ENCODE assay signal across 8 cellular contexts in the genomic region with DNA sequence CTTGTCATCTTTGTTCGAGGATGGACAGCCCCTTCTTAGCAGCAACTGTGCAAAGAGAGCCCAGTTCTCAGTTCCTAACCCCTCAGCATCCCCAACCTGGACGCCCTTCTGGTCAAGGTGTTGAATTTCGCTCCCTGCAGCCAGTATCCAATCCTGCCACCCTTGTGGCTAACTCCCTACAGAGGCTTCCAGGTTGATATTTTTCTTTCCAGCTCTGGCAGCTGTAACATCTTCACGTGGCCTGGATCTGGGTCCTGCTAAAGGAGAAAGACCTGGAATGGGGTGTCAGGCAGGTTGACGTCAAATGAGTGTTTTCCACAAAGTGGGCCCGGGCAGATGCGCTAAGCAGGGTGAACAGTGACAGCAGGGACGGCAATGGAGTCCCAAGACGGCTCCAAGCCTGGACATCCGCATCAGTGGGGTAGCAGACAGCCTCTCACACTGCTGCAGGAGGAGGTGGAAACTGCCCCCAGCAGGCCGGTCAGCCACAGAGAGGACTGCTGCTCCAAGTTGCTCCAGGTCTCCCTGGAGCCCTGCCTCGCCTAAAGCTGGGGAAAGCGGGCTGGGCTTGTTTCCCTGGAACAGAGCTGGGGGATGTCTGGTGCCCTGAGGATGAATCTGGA. TPM values are rescaled to one million over a fixed set of nuclear protein-coding genes. Genes with fewer than 3 reads are reported as not detected.
DNase-seq lines count a peak whose midpoint lies in the region; ATAC-seq, FAIRE-seq and TF ChIP-seq lines count a peak whose summit lies in the region.

No MANE protein-coding gene starts in this region.

- no TSS peak for BruUV-seq in mammary epithelial cell (replicated peaks; lab: Mats Ljungman, UMichigan)

- DNase-seq in A549 (ENCODE audit: low read depth in 1 of 2, low spot score in 1 of 2) (peak in 1 of 2 experiments; percentile 21), HTR-8/SVneo (ENCODE audit: insufficient read length, low spot score) (peak; percentile 30), mammary epithelial cell (no peak), SIG-M5 (lab: John Stamatoyannopoulos, UW) (no peak), frontal cortex (ENCODE audit: low spot score in 2 of 2) (no peak)
- no peak for DNase-seq in activated CD4-positive, alpha-beta T cell treated with anti-CD3 and anti-CD28 coated beads for 48 hours

- H4K20me1 ChIP-seq in mammary epithelial cell (ENCODE audit: insufficient read depth, low read length): peaks cover 2% of the 10 kb centered on the region

- POLR2A ChIA-PET in A549 (lab: Yijun Ruan, JAX): interaction anchor here (1.0 to 1.6 kb wide), 2 partner anchors 16 to 18 kb away, joined by 3 to 6 read pairs; a partner anchor contains a TSS

- FAIRE-seq in A549 (lab: Jason Lieb, UNC): no peak
- FAIRE-seq in HTR-8/SVneo (lab: Jason Lieb, UNC): peak; percentile 46
- no peak for FAIRE-seq in frontal cortex (lab: Jason Lieb, UNC)

- H2AFZ ChIP-seq in mammary epithelial cell (ENCODE audit: low read depth, low read length): peak overlapping the region; percentile 95

- peaks cover 40% of the 10 kb centered on the region for H3K79me2 ChIP-seq in mammary epithelial cell (ENCODE audit: insufficient read depth, low read length)

- WGBS in A549 (ENCODE audit: missing lambda C conversion rate): 83% methylated on average over 13 of the region's 13 CpGs
- 78% methylated on average over 12 of the region's 13 CpGs for WGBS in mammary epithelial cell (ENCODE audit: low coverage, missing lambda C conversion rate)

- peaks cover 13% of the 10 kb centered on the region for H3K36me3 ChIP-seq in mammary epithelial cell (ENCODE audit: insufficient read depth, low read length)
- no peaks in the 10 kb centered on the region for H3K36me3 ChIP-seq in mucosa of stomach (ENCODE audit: control insufficient read depth, insufficient read depth, low read length)

- TF ChIP-seq CTCF in A549 (IDR thresholded peaks at IDR 0.05) (no peak), mammary epithelial cell (conservative IDR thresholded peaks at IDR 0.05 in 1 of 2, IDR thresholded peaks at IDR 0.05 in 1 of 2; ENCODE audit: extremely low read depth in 1 of 2, insufficient read depth in 1 of 2, low read depth in 1 of 2, low read length in 2 of 2) (no peak)

- no peak for TF ChIP-seq POLR2A in A549 (IDR thresholded peaks at IDR 0.05; ENCODE audit: low read length)

- H3K9ac ChIP-seq in mammary epithelial cell (ENCODE audit: insufficient read depth, low read length): no peak overlapping the region
- H3K9ac ChIP-seq in mucosa of stomach (ENCODE audit: low read length): peak overlapping the region; percentile 78

- peak overlapping the region; percentile 89 for H3K4me2 ChIP-seq in A549
- H3K4me2 ChIP-seq in mammary epithelial cell (ENCODE audit: insufficient read depth, low read depth, low read length): peak overlapping the region; percentile 95

- dilution Hi-C loops in mammary epithelial cell (cut with HindIII; ENCODE audit: low sequenced_read_pairs): no loop called here

- H3K9me3 ChIP-seq in A549 (no peaks in the 10 kb centered on the region), mammary epithelial cell (replicated peaks; ENCODE audit: insufficient read depth, low read length) (no peaks in the 10 kb centered on the region), mucosa of stomach (ENCODE audit: control insufficient read depth, low read length) (no peaks in the 10 kb centered on the region)

- peak; percentile 15 to 20; a peak in 4 of 6 replicates for ATAC-seq in A549
- ATAC-seq in GM21723 (IDR thresholded peaks at IDR 0.05; ENCODE audit: unreplicated experiment): no peak

- in situ Hi-C loops in mammary epithelial cell (cut with MboI; ENCODE audit: low sequenced_read_pairs in 2 of 2): no loop called here

- CTCF ChIA-PET in A549 (lab: Yijun Ruan, JAX) (interaction anchor here (0.6 to 7.8 kb wide), 6 partner anchors 7 to 161 kb away, joined by 3 to 69 read pairs (median 6); a partner anchor contains a TSS), mammary epithelial cell (lab: Charles Lee; ENCODE audit: low non-redundant PET) (no interaction called here)

- no peak for TF ChIP-seq EP300 in A549 (IDR thresholded peaks at IDR 0.05)

- intact Hi-C loops in mammary epithelial cell (cut with micrococcal nuclease): loop anchor here (1.0 kb wide), 1 partner anchor 31 kb away; no protein-coding TSS in a partner anchor

- no peak for TF ChIP-seq RAD21 in A549 (conservative IDR thresholded peaks at IDR 0.05 in 1 of 2, IDR thresholded peaks at IDR 0.05 in 1 of 2)

- H3K27me3 ChIP-seq in mammary epithelial cell (ENCODE audit: insufficient read depth, low read length) (peaks cover 2% of the 10 kb centered on the region), mucosa of stomach (ENCODE audit: control insufficient read depth, insufficient read depth, low read length) (peaks cover 10% of the 10 kb centered on the region)

- H3K4me1 ChIP-seq in A549 (peaks cover 45% of the 10 kb centered on the region), mammary epithelial cell (ENCODE audit: insufficient read depth, low read length) (peaks cover 32% of the 10 kb centered on the region), mucosa of stomach (ENCODE audit: control insufficient read depth, insufficient read depth, low read length) (peaks cover 18% of the 10 kb centered on the region)

- H3K4me3 ChIP-seq in A549 (peak overlapping the region; percentile 95), mammary epithelial cell (replicated peaks in 1 of 3; ENCODE audit: insufficient read depth in 1 of 3, low read depth in 2 of 3, low read length in 3 of 3) (peak overlapping the region in 2 of 3 experiments; percentile 50 to 81), mucosa of stomach (ENCODE audit: low read length) (peak overlapping the region; percentile 22)

- H3K27ac ChIP-seq in A549 (peak overlapping the region; percentile 96 to 97), mammary epithelial cell (ENCODE audit: insufficient read depth, low read depth, low read length) (no peak overlapping the region)

TF ChIP-seq in A549, 52 proteins besides CTCF, POLR2A, EP300 and RAD21 (continues in another document):
- TF ChIP-seq, protein P1, sequence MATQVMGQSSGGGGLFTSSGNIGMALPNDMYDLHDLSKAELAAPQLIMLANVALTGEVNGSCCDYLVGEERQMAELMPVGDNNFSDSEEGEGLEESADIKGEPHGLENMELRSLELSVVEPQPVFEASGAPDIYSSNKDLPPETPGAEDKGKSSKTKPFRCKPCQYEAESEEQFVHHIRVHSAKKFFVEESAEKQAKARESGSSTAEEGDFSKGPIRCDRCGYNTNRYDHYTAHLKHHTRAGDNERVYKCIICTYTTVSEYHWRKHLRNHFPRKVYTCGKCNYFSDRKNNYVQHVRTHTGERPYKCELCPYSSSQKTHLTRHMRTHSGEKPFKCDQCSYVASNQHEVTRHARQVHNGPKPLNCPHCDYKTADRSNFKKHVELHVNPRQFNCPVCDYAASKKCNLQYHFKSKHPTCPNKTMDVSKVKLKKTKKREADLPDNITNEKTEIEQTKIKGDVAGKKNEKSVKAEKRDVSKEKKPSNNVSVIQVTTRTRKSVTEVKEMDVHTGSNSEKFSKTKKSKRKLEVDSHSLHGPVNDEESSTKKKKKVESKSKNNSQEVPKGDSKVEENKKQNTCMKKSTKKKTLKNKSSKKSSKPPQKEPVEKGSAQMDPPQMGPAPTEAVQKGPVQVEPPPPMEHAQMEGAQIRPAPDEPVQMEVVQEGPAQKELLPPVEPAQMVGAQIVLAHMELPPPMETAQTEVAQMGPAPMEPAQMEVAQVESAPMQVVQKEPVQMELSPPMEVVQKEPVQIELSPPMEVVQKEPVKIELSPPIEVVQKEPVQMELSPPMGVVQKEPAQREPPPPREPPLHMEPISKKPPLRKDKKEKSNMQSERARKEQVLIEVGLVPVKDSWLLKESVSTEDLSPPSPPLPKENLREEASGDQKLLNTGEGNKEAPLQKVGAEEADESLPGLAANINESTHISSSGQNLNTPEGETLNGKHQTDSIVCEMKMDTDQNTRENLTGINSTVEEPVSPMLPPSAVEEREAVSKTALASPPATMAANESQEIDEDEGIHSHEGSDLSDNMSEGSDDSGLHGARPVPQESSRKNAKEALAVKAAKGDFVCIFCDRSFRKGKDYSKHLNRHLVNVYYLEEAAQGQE (IDR thresholded peaks at IDR 0.05): no peak
- no peak for TF ChIP-seq FOSB (CRISPR knock-in tag; IDR thresholded peaks at IDR 0.05)

RNA-seq across cellular contexts. Expression of a gene that starts 1.0 kb away (rescaled TPM):
- polyA plus RNA-seq in A549 (2011; rRNA removed) (31.4 and 31.8 TPM in 2 replicates), A549 (2017; fragmentation: RNase III; extraction: RNeasy Plus Mini Kit Qiagen cat#74134 plus additional on column Dnase treatment) (33.4 to 37.9 TPM (median 37.8 TPM) in 3 replicates), mammary epithelial cell (26.5 TPM)
- 20.9 and 23.8 TPM in 2 replicates for polyA plus RNA-seq in A549 (2012; cell fraction: cytosol; rRNA removed)
- 23.7 and 28.7 TPM in 2 replicates for polyA plus RNA-seq in A549 (2012; cell fraction: nucleus; rRNA removed)
- polyA minus RNA-seq in A549 (2011; rRNA and poly(A)+ RNA removed): 27.1 and 30.7 TPM in 2 replicates
- total RNA-seq in mammary epithelial cell (10 to 100 TPM; 30.3 to 40.4 TPM), frontal cortex (20.4 TPM)
- 29.5 TPM for polyA minus RNA-seq in mammary epithelial cell

RNA-seq across cellular contexts. Expression of a gene that starts 18.7 kb away (rescaled TPM):
- 0.63 and 0.81 TPM in 2 replicates for polyA plus RNA-seq in A549 (2011; rRNA removed)
- polyA plus RNA-seq in A549 (2012; cell fraction: cytosol; rRNA removed): 0.70 and 1.2 TPM in 2 replicates
- 16.7 and 18.5 TPM in 2 replicates for polyA plus RNA-seq in A549 (2012; cell fraction: nucleus; rRNA removed)
- polyA plus RNA-seq in A549 (2017; fragmentation: RNase III; extraction: RNeasy Plus Mini Kit Qiagen cat#74134 plus additional on column Dnase treatment): 3.2 to 4.9 TPM (median 4.9 TPM) in 3 replicates
- polyA minus RNA-seq in A549 (2011; rRNA and poly(A)+ RNA removed): 0.33 and 0.63 TPM in 2 replicates
- not detected for total RNA-seq in mammary epithelial cell
- not detected for polyA plus RNA-seq in mammary epithelial cell
- not detected for polyA minus RNA-seq in mammary epithelial cell
- not detected for total RNA-seq in frontal cortex

RNA-seq across cellular contexts. Expression of a gene that starts 37.3 kb away (rescaled TPM):
- 5.8 and 6.4 TPM in 2 replicates for polyA plus RNA-seq in A549 (2011; rRNA removed)
- polyA plus RNA-seq in A549 (2012; cell fraction: cytosol; rRNA removed): 3.4 and 5.3 TPM in 2 replicates
- polyA plus RNA-seq in A549 (2012; cell fraction: nucleus; rRNA removed): 9.6 and 12.0 TPM in 2 replicates
- 6.3 to 9.7 TPM (median 8.4 TPM) in 3 replicates for polyA plus RNA-seq in A549 (2017; fragmentation: RNase III; extraction: RNeasy Plus Mini Kit Qiagen cat#74134 plus additional on column Dnase treatment)
- 4.5 and 6.3 TPM in 2 replicates for polyA minus RNA-seq in A549 (2011; rRNA and poly(A)+ RNA removed)
- under 1 TPM in 1 of 2 donors, not detected in 1; 0.28 TPM for total RNA-seq in mammary epithelial cell
- polyA plus RNA-seq in mammary epithelial cell: not detected
- not detected for polyA minus RNA-seq in mammary epithelial cell
- 14.7 TPM for total RNA-seq in frontal cortex

RNA-seq across cellular contexts. Expression of a gene that starts 55.7 kb away (rescaled TPM):
- polyA plus RNA-seq in A549 (2011; rRNA removed) (41.0 and 43.5 TPM in 2 replicates), A549 (2017; fragmentation: RNase III; extraction: RNeasy Plus Mini Kit Qiagen cat#74134 plus additional on column Dnase treatment) (89.4 to 106 TPM (median 102 TPM) in 3 replicates), mammary epithelial cell (34.5 TPM)
- polyA plus RNA-seq in A549 (2012; cell fraction: cytosol; rRNA removed): 63.2 and 87.0 TPM in 2 replicates
- 528 and 670 TPM in 2 replicates for polyA plus RNA-seq in A549 (2012; cell fraction: nucleus; rRNA removed)
- 36.9 and 58.2 TPM in 2 replicates for polyA minus RNA-seq in A549 (2011; rRNA and poly(A)+ RNA removed)
- total RNA-seq in mammary epithelial cell (10 to 100 TPM; 48.5 to 89.8 TPM), frontal cortex (25.3 TPM)
- polyA minus RNA-seq in mammary epithelial cell: 40.5 TPM

Comparison
In these comparisons a context has a peak if more than half of its experiments do, and no peak if none do; other contexts are left out.
1. H3K4me3 ChIP-seq: peak in every context shown above with its lines; median percentile 95 in A549; 66 in mammary epithelial cell; 22 in mucosa of stomach.
2. RNA of a gene that starts 37.3 kb away (total RNA-seq): 14.7 TPM in frontal cortex (single experiment); 0.28 TPM in mammary epithelial cell; every median in the first group is over 10 times any median in the second.